8 cellular contexts compared by ENCODE assay signal in genomic region chr4:146521543-146522097, GRCh38. TPM values are rescaled to one million over a fixed set of nuclear protein-coding genes. Genes with fewer than 3 reads are reported as not detected.
A peak's percentile ranks its signal among the peaks of the same experiment; 100 is the strongest.
DNase-seq lines count a peak whose midpoint lies in the region; ATAC-seq and TF ChIP-seq lines count a peak whose summit lies in the region.

A gene with protein sequence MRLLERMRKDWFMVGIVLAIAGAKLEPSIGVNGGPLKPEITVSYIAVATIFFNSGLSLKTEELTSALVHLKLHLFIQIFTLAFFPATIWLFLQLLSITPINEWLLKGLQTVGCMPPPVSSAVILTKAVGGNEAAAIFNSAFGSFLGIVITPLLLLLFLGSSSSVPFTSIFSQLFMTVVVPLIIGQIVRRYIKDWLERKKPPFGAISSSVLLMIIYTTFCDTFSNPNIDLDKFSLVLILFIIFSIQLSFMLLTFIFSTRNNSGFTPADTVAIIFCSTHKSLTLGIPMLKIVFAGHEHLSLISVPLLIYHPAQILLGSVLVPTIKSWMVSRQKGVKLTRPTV (minus strand): TSS chr4:146521940. CDS start chr4:146521717, 223 bp downstream.

- H3K4me3 Mint-ChIP-seq in neural progenitor cell = no peak within 1 kb of the TSS

- H3K27me3 Mint-ChIP-seq in neural progenitor cell (ENCODE audit: insufficient read depth, low read depth) = no peaks in the 10 kb centered on the region

- TF ChIP-seq CTCF in neural progenitor cell (IDR thresholded peaks at IDR 0.05) = no peak

- no peaks in the 10 kb centered on the region for H3K9me3 Mint-ChIP-seq in neural progenitor cell

- peaks cover 4% of the 10 kb centered on the region for H3K4me1 Mint-ChIP-seq in neural progenitor cell

- H3K27me3 ChIP-seq in neural progenitor cell = peaks cover 35% of the 10 kb centered on the region

- H2AFZ ChIP-seq in neural progenitor cell (replicated peaks) = peak within 1 kb of the TSS; percentile 100

- DNase-seq in EH (ENCODE audit: low read depth) (peak; percentile 78), foreskin melanocyte (peak; percentile 57), neural progenitor cell (ENCODE audit: low spot score) (peak; percentile 83), superior temporal gyrus (ENCODE audit: extremely low spot score) (peak; percentile 82)
- peak; percentile 55 for DNase-seq in Jurkat, Clone E6-1 (ENCODE audit: low read depth, low spot score)
- DNase-seq in activated effector memory CD4-positive, alpha-beta T cell treated with anti-CD3 and anti-CD28 coated beads, Interleukin-2, amount 50 U/mL, for 16 hours = peak; percentile 90

- no peaks in the 10 kb centered on the region for H4K20me1 ChIP-seq in neural progenitor cell (ENCODE audit: low read depth)

- H3K4me1 ChIP-seq in neural progenitor cell = no peaks in the 10 kb centered on the region

- H3K27ac ChIP-seq in neural progenitor cell = no peak within 1 kb of the TSS

- TF ChIP-seq POLR2A in Raji (IDR thresholded peaks at IDR 0.05; ENCODE audit: insufficient read depth, low read depth, low read length) = peak; percentile 63

- H3K79me2 ChIP-seq in neural progenitor cell (ENCODE audit: low read depth) = no peaks in the 10 kb centered on the region

- no peaks in the 10 kb centered on the region for H3K9me3 ChIP-seq in neural progenitor cell (ENCODE audit: low read depth)

- H3K9ac ChIP-seq in neural progenitor cell = peak within 1 kb of the TSS; percentile 47

- H3K36me3 Mint-ChIP-seq in neural progenitor cell = no peaks in the 10 kb centered on the region

- H3K4me3 ChIP-seq in Jurkat, Clone E6-1 (ENCODE audit: low read length) = peak within 1 kb of the TSS; percentile 93
- peak within 1 kb of the TSS; percentile 82 for H3K4me3 ChIP-seq in neural progenitor cell

- ATAC-seq in GM21723 (IDR thresholded peaks at IDR 0.05; ENCODE audit: unreplicated experiment) = peak; percentile 88

- H3K27ac Mint-ChIP-seq in neural progenitor cell = no peak within 1 kb of the TSS

- H3K4me2 ChIP-seq in neural progenitor cell = peak within 1 kb of the TSS; percentile 97

- H3F3A ChIP-seq in neural progenitor cell (ENCODE audit: low read depth) = peaks cover 12% of the 10 kb centered on the region

- no peaks in the 10 kb centered on the region for H3K36me3 ChIP-seq in neural progenitor cell

RNA-seq across cellular contexts. Expression of the gene that starts here (rescaled TPM):
- 8.7 TPM for polyA plus RNA-seq in Jurkat, Clone E6-1 (2012; ENCODE audit: insufficient read depth, insufficient read length)
- 5.0 and 9.9 TPM in 2 replicates for total RNA-seq in neural progenitor cell (ENCODE audit: low replicate concordance)
